1 cellular context compared by ENCODE assay signal in the genomic region with DNA sequence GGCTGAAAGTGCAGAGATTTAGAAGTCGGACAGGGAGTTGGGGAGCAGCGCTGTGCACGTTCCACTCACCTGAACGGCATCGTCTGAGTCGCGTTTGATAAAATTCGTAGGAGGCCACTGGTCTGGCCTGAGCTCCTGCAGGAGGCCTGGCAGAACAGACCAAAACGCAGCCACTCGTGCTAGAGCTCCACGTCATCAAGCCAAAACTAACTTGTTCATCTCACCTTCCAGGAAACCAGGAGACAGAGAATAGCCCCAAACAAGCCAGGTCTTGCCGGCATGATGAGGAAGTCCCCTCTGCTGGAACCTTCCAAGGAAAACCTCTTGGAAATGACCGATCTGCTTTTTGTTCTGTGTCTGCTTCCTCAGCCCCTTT.
TF ChIP-seq lines count a peak whose summit lies in the region.

No MANE protein-coding gene starts in this region.

TF ChIP-seq in HCT116, 20 proteins besides CTCF, POLR2A, EP300 and RAD21 (continued from another document):
- TF ChIP-seq, protein P1, sequence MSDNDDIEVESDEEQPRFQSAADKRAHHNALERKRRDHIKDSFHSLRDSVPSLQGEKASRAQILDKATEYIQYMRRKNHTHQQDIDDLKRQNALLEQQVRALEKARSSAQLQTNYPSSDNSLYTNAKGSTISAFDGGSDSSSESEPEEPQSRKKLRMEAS (IDR thresholded peaks at IDR 0.05), result no peak
- TF ChIP-seq ELF1 (IDR thresholded peaks at IDR 0.05; ENCODE audit: borderline replicate concordance, low read depth) (no peak), EGR1 (IDR thresholded peaks at IDR 0.05; ENCODE audit: low read depth) (no peak), FOSL1 (IDR thresholded peaks at IDR 0.05; ENCODE audit: low read depth) (no peak)
- TF ChIP-seq, protein P2, sequence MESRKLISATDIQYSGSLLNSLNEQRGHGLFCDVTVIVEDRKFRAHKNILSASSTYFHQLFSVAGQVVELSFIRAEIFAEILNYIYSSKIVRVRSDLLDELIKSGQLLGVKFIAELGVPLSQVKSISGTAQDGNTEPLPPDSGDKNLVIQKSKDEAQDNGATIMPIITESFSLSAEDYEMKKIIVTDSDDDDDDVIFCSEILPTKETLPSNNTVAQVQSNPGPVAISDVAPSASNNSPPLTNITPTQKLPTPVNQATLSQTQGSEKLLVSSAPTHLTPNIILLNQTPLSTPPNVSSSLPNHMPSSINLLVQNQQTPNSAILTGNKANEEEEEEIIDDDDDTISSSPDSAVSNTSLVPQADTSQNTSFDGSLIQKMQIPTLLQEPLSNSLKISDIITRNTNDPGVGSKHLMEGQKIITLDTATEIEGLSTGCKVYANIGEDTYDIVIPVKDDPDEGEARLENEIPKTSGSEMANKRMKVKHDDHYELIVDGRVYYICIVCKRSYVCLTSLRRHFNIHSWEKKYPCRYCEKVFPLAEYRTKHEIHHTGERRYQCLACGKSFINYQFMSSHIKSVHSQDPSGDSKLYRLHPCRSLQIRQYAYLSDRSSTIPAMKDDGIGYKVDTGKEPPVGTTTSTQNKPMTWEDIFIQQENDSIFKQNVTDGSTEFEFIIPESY (IDR thresholded peaks at IDR 0.05; ENCODE audit: extremely low read depth, insufficient replicate concordance, low read length), result no peak
